In genomic region chr1:21956720-21957552, GRCh38 we compare ENCODE assay signal across 8 cellular contexts. TPM values are rescaled to one million over a fixed set of nuclear protein-coding genes. Genes with fewer than 3 reads are reported as not detected.
DNase-seq lines count a peak whose midpoint lies in the region; ATAC-seq and TF ChIP-seq lines count a peak whose summit lies in the region.

No MANE protein-coding gene starts in this region.

- H3K9me3 ChIP-seq in muscle layer of duodenum (ENCODE audit: control insufficient read depth in 1 of 2, low read length in 2 of 2): no peaks in the 10 kb centered on the region
- no peaks in the 10 kb centered on the region for H3K9me3 ChIP-seq in upper lobe of left lung

- DNase-seq in NCI-H1417 (lab: John Stamatoyannopoulos, UW) (peak in 2 of 3 experiments; percentile 28 to 62), NCI-H1417 treated with DMSO at 0.1 percent for 48 hours (lab: John Stamatoyannopoulos, UW) (no peak), WTC11 (ENCODE audit: low spot score) (no peak), chondrocyte (ENCODE audit: low spot score) (peak; percentile 29), upper lobe of left lung (peak in 1 of 2 donors; percentile 91), germinal center (ENCODE audit: low spot score) (no peak)

- H3K27ac ChIP-seq in muscle layer of duodenum (ENCODE audit: low read length): peak overlapping the region; percentile 54
- H3K27ac ChIP-seq in upper lobe of left lung: peak overlapping the region; percentile 42 to 74 (median 64)

- peak in 1 of 4 donors; percentile 69 for TF ChIP-seq EP300 in upper lobe of left lung (IDR thresholded peaks at IDR 0.05)

- H3K36me3 ChIP-seq in muscle layer of duodenum (ENCODE audit: control insufficient read depth in 1 of 2, insufficient read depth in 2 of 2, low read length in 2 of 2): no peaks in the 10 kb centered on the region
- no peaks in the 10 kb centered on the region for H3K36me3 ChIP-seq in upper lobe of left lung

- H3K4me1 ChIP-seq in muscle layer of duodenum (ENCODE audit: control insufficient read depth in 1 of 2, insufficient read depth in 2 of 2, low read length in 2 of 2) (peaks cover 7 to 16% of the 10 kb centered on the region in 2 donors), upper lobe of left lung (peaks cover 11 to 27% (median 18%) of the 10 kb centered on the region in 4 donors)

- ATAC-seq in WTC11: no peak
- ATAC-seq in upper lobe of left lung (ENCODE audit: low FRiP score in 2 of 2): peak; percentile 59 to 91
- ATAC-seq in GM19467 (IDR thresholded peaks at IDR 0.05; ENCODE audit: unreplicated experiment): no peak

- no peak overlapping the region for H3K4me3 ChIP-seq in muscle layer of duodenum (ENCODE audit: low read depth in 1 of 2, low read length in 2 of 2)
- H3K4me3 ChIP-seq in upper lobe of left lung: no peak overlapping the region

- H3K4me3 Mint-ChIP-seq in WTC11 (no peak overlapping the region), chondrocyte (ENCODE audit: unreplicated experiment) (no peak overlapping the region)

- H3K27me3 ChIP-seq in muscle layer of duodenum (ENCODE audit: low read depth, low read length) (no peaks in the 10 kb centered on the region), upper lobe of left lung (no peaks in the 10 kb centered on the region)

- no peak overlapping the region for H3K27ac Mint-ChIP-seq in WTC11
- H3K27ac Mint-ChIP-seq in chondrocyte (ENCODE audit: unreplicated experiment): no peak overlapping the region

- CTCF ChIA-PET in WTC11 (lab: Charles Lee): interaction anchor here (0.6 to 0.9 kb wide), 4 partner anchors 11 to 687 kb away, joined by 3 to 5 read pairs (median 3); no protein-coding TSS in a partner anchor

- peaks cover 32% of the 10 kb centered on the region for H3K4me1 Mint-ChIP-seq in WTC11
- H3K4me1 Mint-ChIP-seq in chondrocyte (ENCODE audit: low read depth): peaks cover 23% of the 10 kb centered on the region

- POLR2A ChIA-PET in WTC11 (lab: Charles Lee): interaction anchor here (0.7 kb wide), 1 partner anchor 20 kb away, joined by 3 read pairs; the partner anchor contains the start of gene HSPG2

- TF ChIP-seq POLR2A in upper lobe of left lung (IDR thresholded peaks at IDR 0.05): no peak

- WGBS in upper lobe of left lung, 2 donors: 53 to 64% methylated on average over 6 to 18 of the region's 18 CpGs

- no peaks in the 10 kb centered on the region for H3K36me3 Mint-ChIP-seq in WTC11
- H3K36me3 Mint-ChIP-seq in chondrocyte (ENCODE audit: low read depth): no peaks in the 10 kb centered on the region

- TF ChIP-seq CTCF in WTC11 (IDR thresholded peaks at IDR 0.05) (no peak), chondrocyte (IDR thresholded peaks at IDR 0.05) (no peak), upper lobe of left lung (IDR thresholded peaks at IDR 0.05) (peak in 1 of 6 experiments; percentile 11)

- H3K9me3 Mint-ChIP-seq in WTC11 (no peaks in the 10 kb centered on the region), chondrocyte (ENCODE audit: low read depth) (no peaks in the 10 kb centered on the region)

- H3K27me3 Mint-ChIP-seq in WTC11 (ENCODE audit: low read depth): no peaks in the 10 kb centered on the region
- H3K27me3 Mint-ChIP-seq in chondrocyte (ENCODE audit: low read depth): no peaks in the 10 kb centered on the region

TF ChIP-seq in WTC11, 78 proteins besides CTCF, POLR2A, EP300 and RAD21:
- TF ChIP-seq ETV6 (CRISPR knock-in tag; IDR thresholded peaks at IDR 0.05) (no peak), FOXP1 (CRISPR knock-in tag; IDR thresholded peaks at IDR 0.05; ENCODE audit: borderline replicate concordance) (0 out of 2 replicates have a peak, but pooled peaks have one; percentile 58)

RNA-seq across cellular contexts. Expression of gene HSPG2, which starts 19.8 kb away (rescaled TPM):
- 120 to 127 TPM (median 120 TPM) in 3 replicates for total RNA-seq in WTC11 (2021)
- total RNA-seq in chondrocyte: 348 to 488 TPM (median 481 TPM) in 3 replicates
- 100 to 1,000 TPM; 104 to 433 (median 227) TPM for total RNA-seq in upper lobe of left lung

RNA-seq across cellular contexts. Expression of gene CELA3B, which starts 19.9 kb away (rescaled TPM):
- 4.4 to 6.7 TPM (median 5.0 TPM) in 3 replicates for total RNA-seq in WTC11 (2021)
- total RNA-seq in chondrocyte: not detected in 3 replicates
- total RNA-seq in upper lobe of left lung: 1 to 10 TPM in 2 of 6 donors, not detected in 4; 5.3 to 9.7 TPM

RNA-seq across cellular contexts. Expression of gene CELA3A, which starts 44.5 kb away (rescaled TPM):
- total RNA-seq in WTC11 (2021): 7.2 to 9.6 TPM (median 8.0 TPM) in 3 replicates
- not detected in 3 replicates for total RNA-seq in chondrocyte
- 10 to 100 TPM in 1 of 6 donors, 1 to 10 TPM in 1, not detected in 4; 7.5 to 17.0 TPM for total RNA-seq in upper lobe of left lung

Comparison
In these comparisons a context has a peak if more than half of its experiments do, and no peak if none do; other contexts are left out.
1. DNase-seq: peak in NCI-H1417 (2 of 3) and chondrocyte (single experiment); none in NCI-H1417 treated with DMSO at 0.1 percent for 48 hours (single experiment), WTC11 (single experiment) and germinal center (single experiment).
2. ATAC-seq: peak in upper lobe of left lung (2 of 2); none in WTC11 (single experiment) and GM19467 (single experiment).